In the genomic region with DNA sequence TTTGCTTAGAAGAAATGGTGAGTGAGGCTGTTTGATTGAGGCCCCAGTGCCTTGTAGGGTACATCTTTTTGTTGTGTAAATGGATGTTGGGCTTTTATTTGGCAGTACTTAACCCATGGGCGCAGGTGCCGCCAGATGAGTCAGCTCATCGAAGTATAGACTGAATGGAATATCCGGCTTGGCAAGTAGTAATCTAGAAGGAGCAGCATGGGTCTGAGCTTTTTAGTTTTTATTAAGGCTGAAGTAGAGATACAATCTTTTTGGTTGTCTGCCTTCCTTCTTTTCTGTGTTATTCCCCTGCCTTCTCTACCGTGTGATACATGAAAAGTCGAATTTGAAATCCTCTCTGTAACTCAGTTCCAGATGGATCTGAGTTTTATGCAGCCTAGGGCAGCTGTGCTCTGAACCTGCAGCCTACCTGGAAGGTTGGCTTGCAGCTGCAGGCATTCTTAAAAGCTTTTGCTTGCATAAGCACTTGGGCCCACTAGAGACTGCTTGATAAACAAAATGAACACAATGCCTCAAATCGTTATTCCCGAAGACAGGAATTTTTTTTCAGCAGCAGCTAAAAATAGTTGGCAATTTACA, we compare ENCODE assay signal across 9 cellular contexts.
DNase-seq lines count a peak whose midpoint lies in the region; ATAC-seq, FAIRE-seq and TF ChIP-seq lines count a peak whose summit lies in the region.
"Had no signal": no experiment of that assay in that cellular context is flagged by ENCODE, and none has a peak within 500 bp of the region (broad histone marks: within the 10 kb centered on the region; RNA-seq: fewer than 3 reads in every experiment).

No MANE protein-coding gene starts in this region.

- H3K4me1 ChIP-seq in HUES64 (ENCODE audit: insufficient read depth, low read length) (peaks cover 71% of the 10 kb centered on the region), prostate gland (replicated peaks) (peaks cover 3% of the 10 kb centered on the region)

- no peak for TF ChIP-seq POLR2A in prostate gland (IDR thresholded peaks at IDR 0.05)

- H3K4me3 ChIP-seq in HUES64 (ENCODE audit: low read length) (peak overlapping the region; percentile 38), epithelial cell of esophagus (ENCODE audit: low read length) (no peak overlapping the region), prostate gland (peak overlapping the region in 1 of 2 donors; percentile 6)

- H3K27ac ChIP-seq in HUES64 (ENCODE audit: low read depth, low read length) (peak overlapping the region; percentile 91), prostate gland (peak overlapping the region in 1 of 2 donors; percentile 26)
- H3K27ac ChIP-seq: brain microvascular endothelial cell had no signal

- no peak for ATAC-seq in HG02884 (IDR thresholded peaks at IDR 0.05; ENCODE audit: unreplicated experiment)

- intact Hi-C loops in prostate gland (cut with DNase I), result no loop called here

- H3K9ac ChIP-seq in HUES64 (ENCODE audit: low read depth, low read length), result peak overlapping the region; percentile 60

- TF ChIP-seq CTCF in epithelial cell of esophagus (IDR thresholded peaks at IDR 0.05; ENCODE audit: insufficient read depth, low read depth, low read length, missing control alignments) (no peak), prostate gland (IDR thresholded peaks at IDR 0.05) (no peak)

- WGBS in HUES64, result 8% methylated on average over 8 of the region's 8 CpGs
- WGBS in prostate gland, result 5% methylated on average over 8 of the region's 8 CpGs

- FAIRE-seq in frontal cortex (lab: Jason Lieb, UNC), result no peak

- DNase-seq in NCI-H2227 treated with DMSO at 0.1 percent for 48 hours (lab: John Stamatoyannopoulos, UW), result peak; percentile 58
- peak; percentile 65 for DNase-seq in epithelial cell of esophagus (ENCODE audit: low read depth)
- peak; percentile 25 for DNase-seq in prostate gland (ENCODE audit: low spot score)
- no peak for DNase-seq in stimulated activated CD4-positive, alpha-beta T cell treated with anti-CD3 and anti-CD28 coated beads, Interleukin-15, amount 100 ng/mL, for 24 hours
- no peak for DNase-seq in frontal cortex (ENCODE audit: low spot score in 2 of 2)
- DNase-seq in stimulated activated CD4-positive, alpha-beta T cell treated with anti-CD3 and anti-CD28 coated beads, Interleukin-4, amount 100 ng/mL, for 4 hours, result no peak
- DNase-seq: brain microvascular endothelial cell had no signal

- H3K9me3 ChIP-seq in HUES64 (ENCODE audit: insufficient read depth, low read depth, low read length), result no peaks in the 10 kb centered on the region
- no peaks in the 10 kb centered on the region for H3K9me3 ChIP-seq in prostate gland

- H3K36me3 ChIP-seq in HUES64 (ENCODE audit: insufficient read depth, low read length) (peaks cover 9% of the 10 kb centered on the region; the same call in 1 of the 2 replicates), prostate gland (no peaks in the 10 kb centered on the region)
- H3K36me3 ChIP-seq: brain microvascular endothelial cell had no signal

- H3K27me3 ChIP-seq in HUES64 (ENCODE audit: insufficient read depth, low read length), result no peaks in the 10 kb centered on the region
- no peaks in the 10 kb centered on the region for H3K27me3 ChIP-seq in prostate gland (replicated peaks; ENCODE audit: insufficient read depth)
- H3K27me3 ChIP-seq: brain microvascular endothelial cell had no signal

Comparison
In these comparisons a context has a peak if more than half of its experiments do, and no peak if none do; other contexts are left out.
1. DNase-seq: peak in NCI-H2227 treated with DMSO at 0.1 percent for 48 hours (single experiment), epithelial cell of esophagus (single experiment) and prostate gland (single experiment); none in stimulated activated CD4-positive, alpha-beta T cell treated with anti-CD3 and anti-CD28 coated beads, Interleukin-15, amount 100 ng/mL, for 24 hours (single experiment), frontal cortex (0 of 2) and stimulated activated CD4-positive, alpha-beta T cell treated with anti-CD3 and anti-CD28 coated beads, Interleukin-4, amount 100 ng/mL, for 4 hours (0 of 2).